17 cellular contexts compared by ENCODE assay signal in the genomic region with DNA sequence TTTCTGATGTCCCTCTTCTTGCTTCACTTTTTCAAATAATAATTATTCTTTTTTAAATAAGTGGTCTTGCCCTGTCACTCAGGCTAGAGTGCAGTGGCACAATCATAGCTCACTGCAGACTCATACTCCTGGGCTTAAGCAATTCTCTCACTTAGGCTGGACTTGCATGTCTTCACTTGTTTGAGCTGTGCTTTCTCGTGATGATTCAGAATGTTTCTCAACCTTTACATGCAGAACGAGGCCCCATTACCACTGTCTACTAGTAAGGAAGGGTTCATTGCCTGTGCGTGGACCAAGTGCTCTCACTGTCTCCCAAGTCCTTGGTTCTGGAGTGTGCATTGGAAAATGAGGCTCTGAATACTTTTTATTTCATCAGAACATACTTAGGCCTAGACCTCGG.
DNase-seq lines count a peak whose midpoint lies in the region; ATAC-seq and TF ChIP-seq lines count a peak whose summit lies in the region.
"Had no signal": no experiment of that assay in that cellular context is flagged by ENCODE, and none has a peak within 500 bp of the region (broad histone marks: within the 10 kb centered on the region; RNA-seq: fewer than 3 reads in every experiment).

No MANE protein-coding gene starts in this region.

- peaks cover 13% of the 10 kb centered on the region for H3K9me3 Mint-ChIP-seq in glutamatergic neuron (ENCODE audit: unreplicated experiment)

- peaks cover 8% of the 10 kb centered on the region for H3K27me3 Mint-ChIP-seq in glutamatergic neuron (ENCODE audit: unreplicated experiment)

- H3K4me1 Mint-ChIP-seq in glutamatergic neuron (ENCODE audit: low read depth, unreplicated experiment), result peaks cover 47% of the 10 kb centered on the region

- H3K27ac ChIP-seq in RWPE2 (ENCODE audit: poor library complexity, severe bottlenecking) (no peak overlapping the region), right cardiac atrium (ENCODE audit: low read length) (no peak overlapping the region)
- H3K27ac ChIP-seq: HL-60, SJCRH30 had no signal

- no peak overlapping the region for H3K4me3 Mint-ChIP-seq in glutamatergic neuron (ENCODE audit: unreplicated experiment)
- H3K4me3 Mint-ChIP-seq: GM23338 had no signal

- intact Hi-C loops in right cardiac atrium (cut with DNase I), result no loop called here

- H3K4me1 ChIP-seq in RWPE2 (ENCODE audit: insufficient read depth, poor library complexity, severe bottlenecking) (no peaks in the 10 kb centered on the region), right cardiac atrium (ENCODE audit: control insufficient read depth, insufficient read depth, low read length) (no peaks in the 10 kb centered on the region)
- H3K4me1 ChIP-seq: BE2C, HAP-1, SJCRH30 had no signal

- ATAC-seq in RWPE2 (ENCODE audit: low read depth) (peak; percentile 98), SK-N-SH treated with all-trans-retinoic acid at 6 μM for 48 hours (no peak), right cardiac atrium (no peak)
- ATAC-seq: GM23338 had no signal

- no peaks in the 10 kb centered on the region for H3K36me3 ChIP-seq in RWPE2 (ENCODE audit: low read depth)
- H3K36me3 ChIP-seq: BE2C, HAP-1, SJCRH30 had no signal

- TF ChIP-seq CTCF in NB4 (IDR thresholded peaks at IDR 0.05; ENCODE audit: low read depth, low read length) (no peak), RWPE2 (IDR thresholded peaks at IDR 0.05; ENCODE audit: poor library complexity, severe bottlenecking) (no peak), glutamatergic neuron (IDR thresholded peaks at IDR 0.05; ENCODE audit: partially characterized antibody, unreplicated experiment) (no peak)

- 73% methylated on average over 4 of the region's 4 CpGs for WGBS in right cardiac atrium

- H3K27ac Mint-ChIP-seq in glutamatergic neuron (ENCODE audit: unreplicated experiment), result peak overlapping the region; percentile 94
- H3K27ac Mint-ChIP-seq: GM23338 had no signal

- H3K9me3 ChIP-seq in RWPE2 (ENCODE audit: severe bottlenecking) (no peaks in the 10 kb centered on the region), right cardiac atrium (ENCODE audit: control insufficient read depth, low read length) (no peaks in the 10 kb centered on the region)
- H3K9me3 ChIP-seq: HAP-1, SJCRH30 had no signal

- no peaks in the 10 kb centered on the region for H3K27me3 ChIP-seq in RWPE2 (ENCODE audit: insufficient read depth, poor library complexity, severe bottlenecking)
- H3K27me3 ChIP-seq in right cardiac atrium (ENCODE audit: control insufficient read depth, insufficient read depth), result no peaks in the 10 kb centered on the region
- H3K27me3 ChIP-seq: BE2C, SJCRH30 had no signal

- no peak overlapping the region for H3K4me3 ChIP-seq in NB4 (ENCODE audit: low read depth, low read length)
- no peak overlapping the region for H3K4me3 ChIP-seq in RWPE2 (ENCODE audit: severe bottlenecking)
- no peak overlapping the region for H3K4me3 ChIP-seq in right cardiac atrium (ENCODE audit: low read length)
- H3K4me3 ChIP-seq: GM23338, HAP-1, SJCRH30 had no signal

- H3K36me3 Mint-ChIP-seq in glutamatergic neuron (ENCODE audit: unreplicated experiment), result no peaks in the 10 kb centered on the region

- TF ChIP-seq POLR2A in NB4 (IDR thresholded peaks at IDR 0.05; ENCODE audit: extremely low read depth, insufficient read length), result no peak

- DNase-seq in HPDE6-E6E7 (ENCODE audit: extremely low spot score) (peak; percentile 56), NB4 (ENCODE audit: low read depth) (peak; percentile 38), RWPE2 (ENCODE audit: low spot score) (no peak), glutamatergic neuron (no peak), NCI-H1092 (lab: John Stamatoyannopoulos, UW) (no peak), right cardiac atrium (no peak)
- DNase-seq: BE2C, GF-D8, KBM-7, NCI-H1417, NCI-H187, NCI-H510A, SJCRH30 had no signal

TF ChIP-seq in SK-N-SH treated with all-trans-retinoic acid at 6 μM for 48 hours, 23 proteins besides CTCF, POLR2A, EP300 and RAD21:
- TF ChIP-seq RARB (CRISPR knock-in tag; IDR thresholded peaks at IDR 0.05) (no peak), GLIS3 (CRISPR knock-in tag; IDR thresholded peaks at IDR 0.05) (no peak), ZC3H10 (CRISPR knock-in tag; IDR thresholded peaks at IDR 0.05) (no peak), ZNF565 (CRISPR knock-in tag; conservative IDR thresholded peaks at IDR 0.05; ENCODE audit: low read depth) (no peak), CSDC2 (CRISPR knock-in tag; IDR thresholded peaks at IDR 0.05) (no peak)
- TF ChIP-seq, protein P1, sequence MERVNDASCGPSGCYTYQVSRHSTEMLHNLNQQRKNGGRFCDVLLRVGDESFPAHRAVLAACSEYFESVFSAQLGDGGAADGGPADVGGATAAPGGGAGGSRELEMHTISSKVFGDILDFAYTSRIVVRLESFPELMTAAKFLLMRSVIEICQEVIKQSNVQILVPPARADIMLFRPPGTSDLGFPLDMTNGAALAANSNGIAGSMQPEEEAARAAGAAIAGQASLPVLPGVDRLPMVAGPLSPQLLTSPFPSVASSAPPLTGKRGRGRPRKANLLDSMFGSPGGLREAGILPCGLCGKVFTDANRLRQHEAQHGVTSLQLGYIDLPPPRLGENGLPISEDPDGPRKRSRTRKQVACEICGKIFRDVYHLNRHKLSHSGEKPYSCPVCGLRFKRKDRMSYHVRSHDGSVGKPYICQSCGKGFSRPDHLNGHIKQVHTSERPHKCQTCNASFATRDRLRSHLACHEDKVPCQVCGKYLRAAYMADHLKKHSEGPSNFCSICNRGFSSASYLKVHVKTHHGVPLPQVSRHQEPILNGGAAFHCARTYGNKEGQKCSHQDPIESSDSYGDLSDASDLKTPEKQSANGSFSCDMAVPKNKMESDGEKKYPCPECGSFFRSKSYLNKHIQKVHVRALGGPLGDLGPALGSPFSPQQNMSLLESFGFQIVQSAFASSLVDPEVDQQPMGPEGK (CRISPR knock-in tag; IDR thresholded peaks at IDR 0.05; ENCODE audit: borderline replicate concordance), result no peak

Comparison
In these comparisons a context has a peak if more than half of its experiments do, and no peak if none do; other contexts are left out.
1. DNase-seq: peak in HPDE6-E6E7 (single experiment) and NB4 (single experiment); none in RWPE2 (single experiment), glutamatergic neuron (single experiment), NCI-H1092 (single experiment) and right cardiac atrium (0 of 3).